In the genomic region with DNA sequence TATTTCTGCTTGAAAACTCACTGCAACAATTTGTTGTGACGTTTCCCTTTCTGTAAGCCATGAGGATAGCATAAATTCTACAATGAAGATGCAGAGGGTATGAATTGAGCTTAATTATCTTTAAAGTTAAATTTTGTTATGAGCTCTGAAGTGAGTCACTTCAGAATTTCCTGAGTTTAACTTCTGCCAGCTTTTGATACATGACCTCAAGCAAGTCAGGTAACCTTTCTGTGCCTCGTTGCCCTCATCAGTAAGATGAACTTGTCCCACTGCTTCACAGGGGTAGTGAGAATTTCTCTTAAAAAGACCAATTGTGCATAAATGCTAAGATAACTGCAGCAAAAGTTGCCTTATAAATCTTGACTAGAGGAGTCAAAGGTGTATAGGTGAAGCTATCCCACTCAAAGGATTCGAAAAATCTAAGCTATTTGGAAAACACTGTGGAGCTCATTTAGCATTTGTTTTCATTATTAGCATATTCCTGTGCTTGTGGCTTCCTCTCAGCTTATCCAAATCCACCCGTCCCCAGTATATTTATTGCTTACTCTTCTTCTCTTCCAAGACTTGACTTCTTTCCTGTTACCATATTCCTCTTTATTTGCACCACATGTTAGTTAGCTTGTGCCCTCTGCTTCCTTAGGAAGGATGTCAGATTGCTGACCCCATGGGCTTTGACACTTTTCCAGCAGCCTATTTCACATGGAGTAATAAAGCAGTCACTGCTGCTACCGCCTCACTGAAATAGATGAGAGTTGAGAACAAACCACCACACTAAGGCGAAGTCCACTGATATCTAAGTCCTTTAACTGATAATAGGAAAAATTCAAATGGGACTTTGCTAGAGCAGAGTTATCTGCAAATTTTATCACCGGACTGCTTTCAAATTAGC, we compare ENCODE assay signal across 16 cellular contexts.
A peak's percentile ranks its signal among the peaks of the same experiment; 100 is the strongest.
DNase-seq lines count a peak whose midpoint lies in the region; TF ChIP-seq lines count a peak whose summit lies in the region.
"Had no signal": no experiment of that assay in that cellular context is flagged by ENCODE, and none has a peak within 500 bp of the region (broad histone marks: within the 10 kb centered on the region; RNA-seq: fewer than 3 reads in every experiment).

No MANE protein-coding gene starts in this region.

- H3K36me3 Mint-ChIP-seq in endodermal cell (ENCODE audit: low read depth), result peaks cover 10% of the 10 kb centered on the region
- H3K36me3 Mint-ChIP-seq in activated T-helper 2 cell treated with anti-CD3 and anti-CD28 coated beads, Interferon-gamma antibody, Interleukin-2, Interleukin-4, amounts not matched to agents 10 μg/mL and 5 μg/mL and 100 μg/mL, durations not matched to agents 14 hours and 24 hours and 36 hours (ENCODE audit: low read depth), result no peaks in the 10 kb centered on the region
- H3K36me3 Mint-ChIP-seq: CD8-positive, alpha-beta memory T cell had no signal

- H3K9ac ChIP-seq in HUES64 (ENCODE audit: low read depth, low read length) (no peak overlapping the region), endodermal cell (ENCODE audit: extremely low read depth, low read length, poor library complexity, severe bottlenecking) (no peak overlapping the region)
- H3K9ac ChIP-seq: BLaER1 treated with 17β-estradiol and CSF1 and Interleukin-3, amounts not matched to agents 10 nM and 100 nM had no signal

- H3K27me3 ChIP-seq in HUES64 (ENCODE audit: insufficient read depth, low read length), result no peaks in the 10 kb centered on the region
- no peaks in the 10 kb centered on the region for H3K27me3 ChIP-seq in endodermal cell (ENCODE audit: control insufficient read depth, insufficient read depth, low read length, poor library complexity, severe bottlenecking)
- H3K27me3 ChIP-seq: BLaER1 treated with 17β-estradiol and CSF1 and Interleukin-3, amounts not matched to agents 10 nM and 100 nM had no signal

- H3K27ac ChIP-seq in HUES64 (ENCODE audit: low read depth, low read length) (peak overlapping the region; percentile 60; the same call in 1 of the 2 replicates), endodermal cell (ENCODE audit: low read depth, low read length) (no peak overlapping the region)
- H3K27ac ChIP-seq: BLaER1 treated with 17β-estradiol and CSF1 and Interleukin-3, amounts not matched to agents 10 nM and 100 nM had no signal

- H3K36me3 ChIP-seq in HUES64 (ENCODE audit: insufficient read depth, low read length) (no peaks in the 10 kb centered on the region), endodermal cell (ENCODE audit: control insufficient read depth, insufficient read depth, low read length) (no peaks in the 10 kb centered on the region)
- H3K36me3 ChIP-seq: BLaER1 treated with 17β-estradiol and CSF1 and Interleukin-3, amounts not matched to agents 10 nM and 100 nM had no signal

- intact Hi-C loops in activated T-helper 2 cell treated with anti-CD3 and anti-CD28 coated beads, Interferon-gamma antibody, Interleukin-2, Interleukin-4, amounts not matched to agents 10 μg/mL and 5 μg/mL and 100 μg/mL, durations not matched to agents 14 hours and 24 hours and 36 hours (cut with micrococcal nuclease), result no loop called here

- TF ChIP-seq CTCF in endodermal cell (conservative IDR thresholded peaks at IDR 0.05), result no peak

- no peak overlapping the region for H3K4me3 Mint-ChIP-seq in endodermal cell
- H3K4me3 Mint-ChIP-seq in activated T-helper 2 cell treated with anti-CD3 and anti-CD28 coated beads, Interferon-gamma antibody, Interleukin-2, Interleukin-4, amounts not matched to agents 10 μg/mL and 5 μg/mL and 100 μg/mL, durations not matched to agents 14 hours and 24 hours and 36 hours (ENCODE audit: low read depth), result no peak overlapping the region
- H3K4me3 Mint-ChIP-seq: CD8-positive, alpha-beta memory T cell; HFFc6 had no signal

- peaks cover 19% of the 10 kb centered on the region for H3K4me1 Mint-ChIP-seq in endodermal cell
- H3K4me1 Mint-ChIP-seq in activated T-helper 2 cell treated with anti-CD3 and anti-CD28 coated beads, Interferon-gamma antibody, Interleukin-2, Interleukin-4, amounts not matched to agents 10 μg/mL and 5 μg/mL and 100 μg/mL, durations not matched to agents 14 hours and 24 hours and 36 hours (ENCODE audit: low read depth), result no peaks in the 10 kb centered on the region
- H3K4me1 Mint-ChIP-seq: CD8-positive, alpha-beta memory T cell had no signal

- DNase-seq in endodermal cell (peak; percentile 53), iPS-NIHi7 (ENCODE audit: extremely low spot score) (peak; percentile 9), renal cortical epithelial cell (ENCODE audit: low read depth) (peak; percentile 4), SHP77 (lab: John Stamatoyannopoulos, UW) (no peak)
- no peak for DNase-seq in activated T-helper 2 cell treated with anti-CD3 and anti-CD28 coated beads, Interferon-gamma antibody, Interleukin-2, Interleukin-4, amounts not matched to agents 10 μg/mL and 5 μg/mL and 100 μg/mL, durations not matched to agents 14 hours and 24 hours and 36 hours (ENCODE audit: low spot score)
- no peak for DNase-seq in activated T-cell treated with anti-CD3 and anti-CD28 coated beads, Interleukin-2, amount 50 U/mL, for 48 hours
- DNase-seq: CD8-positive, alpha-beta memory T cell; DMS53; EL; HFFc6; IMR-90; NCI-H774; OCI-M1; SHP77 treated with DMSO at 0.1 percent for 48 hours had no signal

- H3K4me1 ChIP-seq in HUES64 (ENCODE audit: insufficient read depth, low read length) (peaks cover 21% of the 10 kb centered on the region), endodermal cell (ENCODE audit: control insufficient read depth, insufficient read depth, low read length) (peaks cover 4% of the 10 kb centered on the region)
- H3K4me1 ChIP-seq: BLaER1 treated with 17β-estradiol and CSF1 and Interleukin-3, amounts not matched to agents 10 nM and 100 nM had no signal

- H3K4me3 ChIP-seq in HUES64 (ENCODE audit: low read length) (no peak overlapping the region), endodermal cell (ENCODE audit: low read length) (no peak overlapping the region)
- H3K4me3 ChIP-seq: BLaER1 treated with 17β-estradiol and CSF1 and Interleukin-3, amounts not matched to agents 10 nM and 100 nM had no signal

- H3K9me3 ChIP-seq in HUES64 (ENCODE audit: insufficient read depth, low read depth, low read length), result peaks cover 16% of the 10 kb centered on the region; the same call in 1 of the 2 replicates
- H3K9me3 ChIP-seq in endodermal cell (ENCODE audit: control insufficient read depth, low read length), result peaks cover 27% of the 10 kb centered on the region

- peaks cover 27% of the 10 kb centered on the region for H3K9me3 Mint-ChIP-seq in endodermal cell
- H3K9me3 Mint-ChIP-seq in activated T-helper 2 cell treated with anti-CD3 and anti-CD28 coated beads, Interferon-gamma antibody, Interleukin-2, Interleukin-4, amounts not matched to agents 10 μg/mL and 5 μg/mL and 100 μg/mL, durations not matched to agents 14 hours and 24 hours and 36 hours, result peaks cover 8% of the 10 kb centered on the region

- no peaks in the 10 kb centered on the region for H3K27me3 Mint-ChIP-seq in endodermal cell (ENCODE audit: insufficient read depth)
- H3K27me3 Mint-ChIP-seq in activated T-helper 2 cell treated with anti-CD3 and anti-CD28 coated beads, Interferon-gamma antibody, Interleukin-2, Interleukin-4, amounts not matched to agents 10 μg/mL and 5 μg/mL and 100 μg/mL, durations not matched to agents 14 hours and 24 hours and 36 hours (ENCODE audit: low read depth), result no peaks in the 10 kb centered on the region
- H3K27me3 Mint-ChIP-seq: CD8-positive, alpha-beta memory T cell had no signal

- no peak overlapping the region for H3K27ac Mint-ChIP-seq in endodermal cell
- no peak overlapping the region for H3K27ac Mint-ChIP-seq in activated T-helper 2 cell treated with anti-CD3 and anti-CD28 coated beads, Interferon-gamma antibody, Interleukin-2, Interleukin-4, amounts not matched to agents 10 μg/mL and 5 μg/mL and 100 μg/mL, durations not matched to agents 14 hours and 24 hours and 36 hours
- H3K27ac Mint-ChIP-seq: CD8-positive, alpha-beta memory T cell; HFFc6 had no signal

- WGBS in HUES64, result 73% methylated on average over 7 of the region's 7 CpGs
- 80 to 81% methylated on average over 5 to 7 of the region's 7 CpGs for WGBS in endodermal cell (ENCODE audit: insufficient coverage in 1 of 2, insufficient read length in 1 of 2), 2 experiments

Comparison
In these comparisons a context has a peak if more than half of its experiments do, and no peak if none do; other contexts are left out.
1. DNase-seq: peak in endodermal cell (single experiment), iPS-NIHi7 (single experiment) and renal cortical epithelial cell (single experiment); none in activated T-helper 2 cell treated with anti-CD3 and anti-CD28 coated beads, Interferon-gamma antibody, Interleukin-2, Interleukin-4, amounts not matched to agents 10 μg/mL and 5 μg/mL and 100 μg/mL, durations not matched to agents 14 hours and 24 hours and 36 hours (single experiment), SHP77 (0 of 2) and activated T-cell treated with anti-CD3 and anti-CD28 coated beads, Interleukin-2, amount 50 U/mL, for 48 hours (0 of 2).